In the genomic region with DNA sequence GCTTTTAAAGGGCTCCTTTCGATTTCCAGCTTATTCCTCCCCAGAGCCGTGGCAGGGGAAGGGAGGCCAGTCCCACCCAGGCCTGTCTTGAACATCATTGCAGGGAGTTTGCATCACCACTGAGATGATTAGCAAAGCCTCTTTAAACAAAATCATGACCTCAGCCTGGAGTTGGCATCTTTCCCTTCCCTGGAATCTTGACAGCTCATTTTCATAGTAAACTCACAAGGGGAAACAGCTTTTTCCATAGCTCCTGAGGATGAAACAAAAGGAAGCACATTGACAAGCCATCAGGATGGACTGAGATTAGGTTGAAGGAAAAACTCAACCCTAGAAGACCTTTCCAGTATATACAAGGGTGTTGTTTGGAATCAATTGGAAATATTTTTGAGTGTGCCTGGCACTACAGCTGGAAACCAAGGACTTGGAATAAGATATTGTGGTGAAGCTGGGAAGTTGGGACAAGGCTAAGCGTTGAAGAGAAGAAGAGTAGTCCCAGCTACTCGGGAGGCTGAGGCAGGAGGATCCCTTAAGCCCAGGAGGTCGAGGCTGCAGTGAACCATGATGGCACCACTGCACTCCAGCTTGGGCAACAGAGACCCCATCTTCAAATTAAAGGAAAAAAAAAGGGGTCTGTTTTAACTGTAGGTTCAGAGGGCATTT, we compare ENCODE assay signal across 9 cellular contexts. TPM values are rescaled to one million over a fixed set of nuclear protein-coding genes. Genes with fewer than 3 reads are reported as not detected.
DNase-seq lines count a peak whose midpoint lies in the region; ATAC-seq and TF ChIP-seq lines count a peak whose summit lies in the region.
"Had no signal": no experiment of that assay in that cellular context is flagged by ENCODE, and none has a peak within 500 bp of the region (broad histone marks: within the 10 kb centered on the region; RNA-seq: fewer than 3 reads in every experiment).

No MANE protein-coding gene starts in this region.

- no peak overlapping the region for H3K4me3 Mint-ChIP-seq in activated T-helper 2 cell treated with anti-CD3 and anti-CD28 coated beads, Interferon-gamma antibody, Interleukin-2, Interleukin-4, amounts not matched to agents 10 μg/mL and 5 μg/mL and 100 μg/mL, durations not matched to agents 14 hours and 24 hours and 36 hours (ENCODE audit: low read depth)

- intact Hi-C loops in heart left ventricle (cut with DNase I) = no loop called here
- intact Hi-C loops in activated T-helper 2 cell treated with anti-CD3 and anti-CD28 coated beads, Interferon-gamma antibody, Interleukin-2, Interleukin-4, amounts not matched to agents 10 μg/mL and 5 μg/mL and 100 μg/mL, durations not matched to agents 14 hours and 24 hours and 36 hours (cut with micrococcal nuclease) = no loop called here

- no peaks in the 10 kb centered on the region for H3K27me3 ChIP-seq in adipocyte (replicated peaks; ENCODE audit: control insufficient read depth, insufficient read depth, low read length)
- peaks cover 0 to 16% (median 0%) of the 10 kb centered on the region in 9 donors for H3K27me3 ChIP-seq in heart left ventricle

- H3K36me3 ChIP-seq in adipocyte (ENCODE audit: control insufficient read depth, insufficient read depth, low read length, severe bottlenecking) = no peaks in the 10 kb centered on the region
- H3K36me3 ChIP-seq in heart left ventricle = no peaks in the 10 kb centered on the region

- TF ChIP-seq CTCF in heart left ventricle (IDR thresholded peaks at IDR 0.05) = no peak
- TF ChIP-seq CTCF in retinal pigment epithelial cell (conservative IDR thresholded peaks at IDR 0.05; ENCODE audit: low read depth, low read length) = no peak

- H3K27me3 Mint-ChIP-seq in activated T-helper 2 cell treated with anti-CD3 and anti-CD28 coated beads, Interferon-gamma antibody, Interleukin-2, Interleukin-4, amounts not matched to agents 10 μg/mL and 5 μg/mL and 100 μg/mL, durations not matched to agents 14 hours and 24 hours and 36 hours (ENCODE audit: low read depth) = peaks cover 44% of the 10 kb centered on the region

- H3K9ac ChIP-seq in adipocyte (ENCODE audit: low read length) = peak overlapping the region; percentile 76

- ATAC-seq in heart left ventricle (peak; percentile 45 to 90 (median 70)), HG02885 (IDR thresholded peaks at IDR 0.05; ENCODE audit: poor library complexity, unreplicated experiment) (no peak)

- no peaks in the 10 kb centered on the region for H3K9me3 Mint-ChIP-seq in activated T-helper 2 cell treated with anti-CD3 and anti-CD28 coated beads, Interferon-gamma antibody, Interleukin-2, Interleukin-4, amounts not matched to agents 10 μg/mL and 5 μg/mL and 100 μg/mL, durations not matched to agents 14 hours and 24 hours and 36 hours

- no peaks in the 10 kb centered on the region for H3K9me3 ChIP-seq in adipocyte (ENCODE audit: control insufficient read depth, low read length)
- H3K9me3 ChIP-seq in heart left ventricle = no peaks in the 10 kb centered on the region

- no peaks in the 10 kb centered on the region for H3K36me3 Mint-ChIP-seq in activated T-helper 2 cell treated with anti-CD3 and anti-CD28 coated beads, Interferon-gamma antibody, Interleukin-2, Interleukin-4, amounts not matched to agents 10 μg/mL and 5 μg/mL and 100 μg/mL, durations not matched to agents 14 hours and 24 hours and 36 hours (ENCODE audit: low read depth)

- H3K4me1 ChIP-seq in adipocyte (ENCODE audit: control insufficient read depth, insufficient read depth, low read length) = peaks cover 43% of the 10 kb centered on the region
- H3K4me1 ChIP-seq in heart left ventricle = peaks cover 0 to 44% (median 23%) of the 10 kb centered on the region in 12 donors

- DNase-seq in EL (peak; percentile 100), adipocyte (ENCODE audit: low read depth) (peak; percentile 99), heart left ventricle (peak in 4 of 5 donors; percentile 79 to 83 (median 82)), retinal pigment epithelial cell (ENCODE audit: low read depth) (peak; percentile 91), GM19238 (ENCODE audit: insufficient read length, low spot score) (no peak)
- no peak for DNase-seq in stimulated activated CD4-positive, alpha-beta T cell treated with anti-CD3 and anti-CD28 coated beads, Interleukin-4, amount 100 ng/mL, for 1 hour
- DNase-seq in activated T-helper 2 cell treated with anti-CD3 and anti-CD28 coated beads, Interferon-gamma antibody, Interleukin-2, Interleukin-4, amounts not matched to agents 10 μg/mL and 5 μg/mL and 100 μg/mL, durations not matched to agents 14 hours and 24 hours and 36 hours (ENCODE audit: low spot score) = no peak
- DNase-seq: activated T-cell treated with anti-CD3 and anti-CD28 coated beads, Interleukin-2, amount 50 U/mL, for 48 hours had no signal

- H3K27ac Mint-ChIP-seq in activated T-helper 2 cell treated with anti-CD3 and anti-CD28 coated beads, Interferon-gamma antibody, Interleukin-2, Interleukin-4, amounts not matched to agents 10 μg/mL and 5 μg/mL and 100 μg/mL, durations not matched to agents 14 hours and 24 hours and 36 hours = no peak overlapping the region

- WGBS in heart left ventricle, 4 donors = 43 to 59% (median 52%) methylated on average over 5 of the region's 5 CpGs

- H3K4me3 ChIP-seq in adipocyte (ENCODE audit: low read length) (peak overlapping the region; percentile 74), heart left ventricle (peak overlapping the region in 1 of 12 donors; percentile 9), retinal pigment epithelial cell (ENCODE audit: low read length) (no peak overlapping the region)

- peak in 1 of 2 donors; percentile 11 for TF ChIP-seq POLR2A in heart left ventricle (IDR thresholded peaks at IDR 0.05)

- peaks cover 3% of the 10 kb centered on the region for H3K4me1 Mint-ChIP-seq in activated T-helper 2 cell treated with anti-CD3 and anti-CD28 coated beads, Interferon-gamma antibody, Interleukin-2, Interleukin-4, amounts not matched to agents 10 μg/mL and 5 μg/mL and 100 μg/mL, durations not matched to agents 14 hours and 24 hours and 36 hours (ENCODE audit: low read depth)

- H3K27ac ChIP-seq in heart left ventricle = peak overlapping the region in 11 of 12 donors; percentile 48 to 96 (median 71)

RNA-seq across cellular contexts. Expression of a gene that starts 3.1 kb away (rescaled TPM):
- 10 to 100 TPM; 31.8 to 73.1 (median 45.0) TPM for total RNA-seq in heart left ventricle
- 10 to 100 TPM; 18.9 to 32.7 TPM for polyA plus RNA-seq in heart left ventricle
- not detected in 2 replicates for total RNA-seq in activated T-helper 2 cell treated with anti-CD3 and anti-CD28 coated beads, Interferon-gamma antibody, Interleukin-2, Interleukin-4, amounts not matched to agents 10 μg/mL and 5 μg/mL and 100 μg/mL, durations not matched to agents 14 hours and 24 hours and 36 hours

RNA-seq across cellular contexts. Expression of a gene that starts 35.2 kb away (rescaled TPM):
- 1 to 10 TPM; 2.8 to 5.9 (median 5.1) TPM for total RNA-seq in heart left ventricle
- polyA plus RNA-seq in heart left ventricle = 1 to 10 TPM; 1.7 to 5.5 TPM
- 0.37 TPM in 1 of 2 replicates, not detected in the other for total RNA-seq in activated T-helper 2 cell treated with anti-CD3 and anti-CD28 coated beads, Interferon-gamma antibody, Interleukin-2, Interleukin-4, amounts not matched to agents 10 μg/mL and 5 μg/mL and 100 μg/mL, durations not matched to agents 14 hours and 24 hours and 36 hours

RNA-seq across cellular contexts. Expression of a gene that starts 35.6 kb away (rescaled TPM):
- total RNA-seq in heart left ventricle = 100 to 1,000 TPM in 2 of 9 donors, 10 to 100 TPM in 7; 22.4 to 123 (median 60.3) TPM
- 100 to 1,000 TPM in 1 of 2 donors, 10 to 100 TPM in 1; 13.3 to 115 TPM for polyA plus RNA-seq in heart left ventricle
- total RNA-seq in activated T-helper 2 cell treated with anti-CD3 and anti-CD28 coated beads, Interferon-gamma antibody, Interleukin-2, Interleukin-4, amounts not matched to agents 10 μg/mL and 5 μg/mL and 100 μg/mL, durations not matched to agents 14 hours and 24 hours and 36 hours = not detected in 2 replicates

Comparison
In these comparisons a context has a peak if more than half of its experiments do, and no peak if none do; other contexts are left out.
1. DNase-seq: peak in EL (single experiment), adipocyte (single experiment), heart left ventricle (4 of 5) and retinal pigment epithelial cell (single experiment); none in stimulated activated CD4-positive, alpha-beta T cell treated with anti-CD3 and anti-CD28 coated beads, Interleukin-4, amount 100 ng/mL, for 1 hour (single experiment), activated T-helper 2 cell treated with anti-CD3 and anti-CD28 coated beads, Interferon-gamma antibody, Interleukin-2, Interleukin-4, amounts not matched to agents 10 μg/mL and 5 μg/mL and 100 μg/mL, durations not matched to agents 14 hours and 24 hours and 36 hours (single experiment) and GM19238 (single experiment).
2. RNA of a gene that starts 3.1 kb away (total RNA-seq): 31.8 to 73.1 TPM in heart left ventricle; not detected in activated T-helper 2 cell treated with anti-CD3 and anti-CD28 coated beads, Interferon-gamma antibody, Interleukin-2, Interleukin-4, amounts not matched to agents 10 μg/mL and 5 μg/mL and 100 μg/mL, durations not matched to agents 14 hours and 24 hours and 36 hours; every median in the first group is over 10 times any median in the second.
3. RNA of a gene that starts 35.6 kb away (total RNA-seq): 22.4 to 123 TPM in heart left ventricle; not detected in activated T-helper 2 cell treated with anti-CD3 and anti-CD28 coated beads, Interferon-gamma antibody, Interleukin-2, Interleukin-4, amounts not matched to agents 10 μg/mL and 5 μg/mL and 100 μg/mL, durations not matched to agents 14 hours and 24 hours and 36 hours; every median in the first group is over 10 times any median in the second.